30 cellular contexts compared by ENCODE assay signal in genomic region chr5:9373586-9373985, GRCh38.
DNase-seq lines count a peak whose midpoint lies in the region; ATAC-seq, FAIRE-seq and TF ChIP-seq lines count a peak whose summit lies in the region.
"Had no signal": no experiment of that assay in that cellular context is flagged by ENCODE, and none has a peak within 500 bp of the region (broad histone marks: within the 10 kb centered on the region; RNA-seq: fewer than 3 reads in every experiment).

No MANE protein-coding gene starts in this region.

- DNase-seq in HCEC 1CT (peak; percentile 43), astrocyte (ENCODE audit: low read depth) (peak; percentile 77), fibroblast of lung (ENCODE audit: low read depth in 2 of 2) (peak; percentile 41 to 74), pancreas (no peak), NCI-H526 (lab: John Stamatoyannopoulos, UW) (no peak)
- no peak for DNase-seq in stimulated activated CD4-positive, alpha-beta T cell treated with anti-CD3 and anti-CD28 coated beads, Interleukin-15, amount 100 ng/mL, for 24 hours
- DNase-seq: AML-193; CD4-positive, alpha-beta memory T cell; COR-L47; DMS53; GDM1; Kasumi-1; MV-4-11; NCI-H1105; NCI-H1436 treated with DMSO at 0.1 percent for 48 hours; NCI-H187 treated with DMSO at 0.1 percent for 48 hours; NCI-H2171 treated with DMSO at 0.1 percent for 48 hours; NCI-H345; NCI-H524; NCI-H82; NK-92 treated with Interleukin-12 subunit alpha and Interleukin-12 subunit beta, amount 100 ng/mL, for 24 hours; PC-9; SJCRH30 had no signal

- H3K4me2 ChIP-seq in astrocyte (ENCODE audit: low read length): peak overlapping the region; percentile 35
- H3K4me2 ChIP-seq in fibroblast of lung (ENCODE audit: extremely low read depth, insufficient read depth, low read length): no peak overlapping the region
- H3K4me2 ChIP-seq: A549; BLaER1 treated with 17β-estradiol and CSF1 and Interleukin-3, amounts not matched to agents 10 nM and 100 nM; PC-9 had no signal

- H3K4me3 ChIP-seq in astrocyte (ENCODE audit: insufficient read depth, low read depth, low read length): no peak overlapping the region
- no peak overlapping the region for H3K4me3 ChIP-seq in fibroblast of lung (replicated peaks in 1 of 4; ENCODE audit: control extremely low read depth in 1 of 4, insufficient read depth in 1 of 4, low read depth in 3 of 4, low read length in 4 of 4)
- no peak overlapping the region for H3K4me3 ChIP-seq in pancreas
- H3K4me3 ChIP-seq: A549; BLaER1 treated with 17β-estradiol and CSF1 and Interleukin-3, amounts not matched to agents 10 nM and 100 nM; K562; PC-9; SJCRH30 had no signal

- no peak overlapping the region for H3K27ac ChIP-seq in astrocyte (ENCODE audit: low read depth, low read length)
- no peak overlapping the region for H3K27ac ChIP-seq in fibroblast of lung (ENCODE audit: insufficient read depth, low read length)
- H3K27ac ChIP-seq in pancreas: peak overlapping the region in 2 of 4 donors; percentile 2 to 48
- H3K27ac ChIP-seq: A549; BLaER1 treated with 17β-estradiol and CSF1 and Interleukin-3, amounts not matched to agents 10 nM and 100 nM; PC-9; SJCRH30 had no signal

- H3K36me3 Mint-ChIP-seq in astrocyte (ENCODE audit: low read depth, unreplicated experiment): peaks cover 10% of the 10 kb centered on the region
- H3K36me3 Mint-ChIP-seq: CD4-positive, alpha-beta memory T cell had no signal

- H3K36me3 ChIP-seq in astrocyte (ENCODE audit: insufficient read depth, low read length) (no peaks in the 10 kb centered on the region), fibroblast of lung (ENCODE audit: control insufficient read depth, insufficient read depth, low read length) (peaks cover 2% of the 10 kb centered on the region), pancreas (no peaks in the 10 kb centered on the region)
- H3K36me3 ChIP-seq: BLaER1 treated with 17β-estradiol and CSF1 and Interleukin-3, amounts not matched to agents 10 nM and 100 nM; SJCRH30 had no signal

- peaks cover 6% of the 10 kb centered on the region for H3K79me2 ChIP-seq in astrocyte (ENCODE audit: insufficient read depth, low read length)
- peaks cover 12% of the 10 kb centered on the region for H3K79me2 ChIP-seq in fibroblast of lung (ENCODE audit: control insufficient read depth, insufficient read depth, low read length)

- H3K4me3 Mint-ChIP-seq in astrocyte (ENCODE audit: unreplicated experiment): no peak overlapping the region
- H3K4me3 Mint-ChIP-seq: CD4-positive, alpha-beta memory T cell had no signal

- ATAC-seq in pancreas (peak; percentile 23 to 50 (median 37)), HG02623 (IDR thresholded peaks at IDR 0.05; ENCODE audit: unreplicated experiment) (no peak)
- ATAC-seq: A549, K562, SK-N-SH treated with all-trans-retinoic acid at 6 μM for 48 hours had no signal

- H3K27me3 ChIP-seq in astrocyte (ENCODE audit: insufficient read depth, low read length): no peaks in the 10 kb centered on the region
- H3K27me3 ChIP-seq in fibroblast of lung (ENCODE audit: control insufficient read depth, insufficient read depth, low read length): no peaks in the 10 kb centered on the region
- no peaks in the 10 kb centered on the region for H3K27me3 ChIP-seq in pancreas
- H3K27me3 ChIP-seq: BLaER1 treated with 17β-estradiol and CSF1 and Interleukin-3, amounts not matched to agents 10 nM and 100 nM; SJCRH30 had no signal

- no peak overlapping the region for H3K27ac Mint-ChIP-seq in astrocyte (ENCODE audit: unreplicated experiment)
- H3K27ac Mint-ChIP-seq: CD4-positive, alpha-beta memory T cell had no signal

- peaks cover 2% of the 10 kb centered on the region for H3K9me3 Mint-ChIP-seq in astrocyte (ENCODE audit: unreplicated experiment)

- H4K20me1 ChIP-seq in astrocyte (ENCODE audit: insufficient read depth, low read length) (no peaks in the 10 kb centered on the region), fibroblast of lung (ENCODE audit: control insufficient read depth, extremely low read depth, insufficient read depth, low read length) (no peaks in the 10 kb centered on the region)
- H4K20me1 ChIP-seq: BLaER1 treated with 17β-estradiol and CSF1 and Interleukin-3, amounts not matched to agents 10 nM and 100 nM had no signal

- H3K4me1 ChIP-seq in astrocyte (ENCODE audit: insufficient read depth, low read length) (peaks cover 5% of the 10 kb centered on the region), fibroblast of lung (ENCODE audit: control insufficient read depth, extremely low read depth, insufficient read depth, low read length) (peaks cover 14% of the 10 kb centered on the region), pancreas (peaks cover 10 to 19% (median 17%) of the 10 kb centered on the region in 3 donors)
- H3K4me1 ChIP-seq: A549; BLaER1 treated with 17β-estradiol and CSF1 and Interleukin-3, amounts not matched to agents 10 nM and 100 nM; SJCRH30 had no signal

- no peaks in the 10 kb centered on the region for H3K27me3 Mint-ChIP-seq in astrocyte (ENCODE audit: low read depth, unreplicated experiment)
- H3K27me3 Mint-ChIP-seq: CD4-positive, alpha-beta memory T cell had no signal

- WGBS in pancreas, 2 donors: 20 to 25% methylated on average over 2 of the region's 2 CpGs

- FAIRE-seq in astrocyte (lab: Jason Lieb, UNC) (no peak), pancreas (lab: Jason Lieb, UNC) (no peak)
- FAIRE-seq: A549, GM12891, H54, K562 had no signal

- peaks cover 13% of the 10 kb centered on the region for H3K4me1 Mint-ChIP-seq in astrocyte (ENCODE audit: low read depth, unreplicated experiment)

- H2AFZ ChIP-seq in astrocyte (ENCODE audit: low read depth, low read length): no peak overlapping the region
- H2AFZ ChIP-seq in fibroblast of lung (ENCODE audit: low read length): no peak overlapping the region
- H2AFZ ChIP-seq: PC-9 had no signal

- intact Hi-C loops in pancreas (cut with DNase I): no loop called here

- TF ChIP-seq CTCF in astrocyte (IDR thresholded peaks at IDR 0.05; ENCODE audit: insufficient read depth, low read depth, low read length): no peak
- TF ChIP-seq CTCF in fibroblast of lung (conservative IDR thresholded peaks at IDR 0.05 in 1 of 2, IDR thresholded peaks at IDR 0.05 in 1 of 2; ENCODE audit: low read depth in 1 of 2, low read length in 2 of 2): no peak
- no peak for TF ChIP-seq CTCF in pancreas (IDR thresholded peaks at IDR 0.05)

- H3K9me3 ChIP-seq in astrocyte (ENCODE audit: insufficient read depth, low read depth, low read length): no peaks in the 10 kb centered on the region
- no peaks in the 10 kb centered on the region for H3K9me3 ChIP-seq in fibroblast of lung (ENCODE audit: control insufficient read depth, insufficient read depth, low read depth, low read length)
- no peaks in the 10 kb centered on the region for H3K9me3 ChIP-seq in pancreas
- H3K9me3 ChIP-seq: A549, SJCRH30 had no signal

- H3K9ac ChIP-seq in astrocyte (ENCODE audit: low read length): no peak overlapping the region
- no peak overlapping the region for H3K9ac ChIP-seq in fibroblast of lung (ENCODE audit: insufficient read depth, low read length)
- H3K9ac ChIP-seq: BLaER1 treated with 17β-estradiol and CSF1 and Interleukin-3, amounts not matched to agents 10 nM and 100 nM had no signal

Comparison
In these comparisons a context has a peak if more than half of its experiments do, and no peak if none do; other contexts are left out.
1. DNase-seq: peak in HCEC 1CT (single experiment), astrocyte (single experiment) and fibroblast of lung (2 of 2); none in pancreas (0 of 6), NCI-H526 (0 of 2) and stimulated activated CD4-positive, alpha-beta T cell treated with anti-CD3 and anti-CD28 coated beads, Interleukin-15, amount 100 ng/mL, for 24 hours (single experiment).